In the genomic region with DNA sequence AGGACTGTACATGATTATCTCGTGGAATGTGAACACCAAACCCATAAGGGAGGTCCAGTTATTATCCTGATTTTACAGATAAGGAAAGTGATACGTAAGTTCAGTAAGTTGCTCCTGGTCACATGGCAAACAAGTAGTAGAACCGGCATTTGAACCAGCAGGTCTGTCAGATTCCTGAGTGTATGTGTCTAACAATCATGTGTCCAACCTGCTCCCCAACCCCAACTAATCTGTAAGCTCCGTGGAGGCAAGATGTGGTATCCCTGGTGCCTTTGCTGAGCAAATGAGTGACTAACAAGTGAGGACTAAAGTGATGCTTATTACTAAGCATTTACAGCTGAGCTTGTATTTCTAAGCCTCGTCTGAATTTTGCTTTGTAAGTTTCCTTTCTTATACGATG, we compare ENCODE assay signal across 19 cellular contexts.
DNase-seq lines count a peak whose midpoint lies in the region; FAIRE-seq and TF ChIP-seq lines count a peak whose summit lies in the region.
"Had no signal": no experiment of that assay in that cellular context is flagged by ENCODE, and none has a peak within 500 bp of the region (broad histone marks: within the 10 kb centered on the region; RNA-seq: fewer than 3 reads in every experiment).

No MANE protein-coding gene starts in this region.

- peaks cover 7% of the 10 kb centered on the region for H3K27me3 Mint-ChIP-seq in activated T-cell treated with anti-CD3 and anti-CD28 coated beads, Interleukin-2, amount 50 U/mL, for 24 hours

- no peaks in the 10 kb centered on the region for H4K20me1 ChIP-seq in keratinocyte (ENCODE audit: control insufficient read depth, extremely low read depth, insufficient read depth, low read length)

- no peaks in the 10 kb centered on the region for H3K36me3 Mint-ChIP-seq in activated T-cell treated with anti-CD3 and anti-CD28 coated beads, Interleukin-2, amount 50 U/mL, for 24 hours (ENCODE audit: low read depth)
- H3K36me3 Mint-ChIP-seq: CD4-positive, alpha-beta memory T cell; IgD-negative memory B cell had no signal

- intact Hi-C loops in thyroid gland (cut with DNase I): no loop called here

- H3K9me3 ChIP-seq in keratinocyte (ENCODE audit: control insufficient read depth, low read depth, low read length) (no peaks in the 10 kb centered on the region), thyroid gland (no peaks in the 10 kb centered on the region)
- H3K9me3 ChIP-seq: A549 had no signal

- no peak overlapping the region for H3K4me3 ChIP-seq in epithelial cell of esophagus (ENCODE audit: low read length)
- no peak overlapping the region for H3K4me3 ChIP-seq in keratinocyte (ENCODE audit: control insufficient read depth in 2 of 3, extremely low read depth in 1 of 3, insufficient read depth in 2 of 3, low read depth in 1 of 3, low read length in 3 of 3)
- no peak overlapping the region for H3K4me3 ChIP-seq in thyroid gland (replicated peaks in 1 of 3)
- H3K4me3 ChIP-seq: A549 had no signal

- H3K9me1 ChIP-seq in keratinocyte (ENCODE audit: control insufficient read depth, extremely low read depth, insufficient read depth, low read length): no peaks in the 10 kb centered on the region

- peak overlapping the region; percentile 48 for H3K9ac ChIP-seq in keratinocyte (ENCODE audit: control insufficient read depth, extremely low read depth, insufficient read depth, low read length)

- peak; percentile 82 for FAIRE-seq in keratinocyte (lab: Jason Lieb, UNC)
- FAIRE-seq: A549, GM12892, GM18507, H1, HepG2 had no signal

- WGBS in thyroid gland, 2 donors: 74 to 81% methylated on average over 6 of the region's 6 CpGs

- H3K4me1 Mint-ChIP-seq in activated T-cell treated with anti-CD3 and anti-CD28 coated beads, Interleukin-2, amount 50 U/mL, for 24 hours (ENCODE audit: low read depth): no peaks in the 10 kb centered on the region
- H3K4me1 Mint-ChIP-seq: CD4-positive, alpha-beta memory T cell had no signal

- H3K27ac Mint-ChIP-seq in activated T-cell treated with anti-CD3 and anti-CD28 coated beads, Interleukin-2, amount 50 U/mL, for 24 hours: no peak overlapping the region
- H3K27ac Mint-ChIP-seq: CD4-positive, alpha-beta memory T cell; IgD-negative memory B cell had no signal

- H3K4me2 ChIP-seq in keratinocyte (ENCODE audit: control insufficient read depth, extremely low read depth, insufficient read depth, low read depth, low read length): peak overlapping the region; percentile 85
- H3K4me2 ChIP-seq: A549 had no signal

- H3K27ac ChIP-seq in keratinocyte (ENCODE audit: control insufficient read depth, insufficient read depth, low read length) (peak overlapping the region; percentile 80), thyroid gland (peak overlapping the region; percentile 77 to 93 (median 79))
- H3K27ac ChIP-seq: A549, C4-2B had no signal

- no peak for TF ChIP-seq POLR2A in thyroid gland (IDR thresholded peaks at IDR 0.05)

- H3K4me1 ChIP-seq in keratinocyte (ENCODE audit: control insufficient read depth, extremely low read depth, insufficient read depth, low read length): peaks cover 18% of the 10 kb centered on the region
- H3K4me1 ChIP-seq in thyroid gland: peaks cover 17 to 24% of the 10 kb centered on the region in 2 donors
- H3K4me1 ChIP-seq: A549 had no signal

- H3K36me3 ChIP-seq in keratinocyte (ENCODE audit: control insufficient read depth in 2 of 2, extremely low read depth in 1 of 2, insufficient read depth in 2 of 2, low read length in 2 of 2) (peaks cover 6 to 8% of the 10 kb centered on the region in 2 experiments), thyroid gland (peaks cover 0 to 4% of the 10 kb centered on the region in 2 donors)

- no peaks in the 10 kb centered on the region for H3K79me2 ChIP-seq in keratinocyte (ENCODE audit: control insufficient read depth, insufficient read depth, low read length)

- no peak overlapping the region for H3K4me3 Mint-ChIP-seq in activated T-cell treated with anti-CD3 and anti-CD28 coated beads, Interleukin-2, amount 50 U/mL, for 24 hours
- H3K4me3 Mint-ChIP-seq: CD4-positive, alpha-beta memory T cell; H9; IgD-negative memory B cell had no signal

- dilution Hi-C loops in keratinocyte (cut with MboI; ENCODE audit: extremely low pct_ligation_motif_present, low sequenced_read_pairs): no loop called here

- TF ChIP-seq CTCF in epithelial cell of esophagus (IDR thresholded peaks at IDR 0.05; ENCODE audit: insufficient read depth, low read depth, low read length, missing control alignments): no peak
- no peak for TF ChIP-seq CTCF in keratinocyte (optimal IDR thresholded peaks at IDR 0.05 in 1 of 3, IDR thresholded peaks at IDR 0.05 in 1 of 3, conservative IDR thresholded peaks at IDR 0.05 in 1 of 3; ENCODE audit: extremely low read depth in 1 of 3, insufficient read depth in 2 of 3, low read length in 3 of 3)
- no peak for TF ChIP-seq CTCF in thyroid gland (IDR thresholded peaks at IDR 0.05)

- no peaks in the 10 kb centered on the region for H3K27me3 ChIP-seq in keratinocyte (ENCODE audit: control insufficient read depth, extremely low read depth, insufficient read depth, low read length)
- no peaks in the 10 kb centered on the region for H3K27me3 ChIP-seq in thyroid gland

- peak overlapping the region; percentile 66 for H2AFZ ChIP-seq in keratinocyte (ENCODE audit: control insufficient read depth, low read length)

- peak; percentile 88 for DNase-seq in epithelial cell of esophagus (ENCODE audit: low read depth)
- peak; percentile 81 for DNase-seq in keratinocyte (ENCODE audit: low read depth, low spot score)
- no peak for DNase-seq in thyroid gland
- no peak for DNase-seq in A172 (ENCODE audit: low spot score)
- no peak for DNase-seq in stimulated activated CD4-positive, alpha-beta T cell treated with anti-CD3 and anti-CD28 coated beads, Interleukin-15, amount 100 ng/mL, for 24 hours
- no peak for DNase-seq in activated T-cell treated with anti-CD3 and anti-CD28 coated beads, Interleukin-2, amount 50 U/mL, for 24 hours
- DNase-seq: AML-193; CD4-positive, alpha-beta memory T cell; DMS153; DMS79; GDM1; H9 had no signal

- no peaks in the 10 kb centered on the region for H3K9me3 Mint-ChIP-seq in activated T-cell treated with anti-CD3 and anti-CD28 coated beads, Interleukin-2, amount 50 U/mL, for 24 hours
- H3K9me3 Mint-ChIP-seq: CD4-positive, alpha-beta memory T cell; H9; IgD-negative memory B cell had no signal

Comparison
In these comparisons a context has a peak if more than half of its experiments do, and no peak if none do; other contexts are left out.
1. DNase-seq: peak in epithelial cell of esophagus (single experiment) and keratinocyte (single experiment); none in thyroid gland (0 of 2), A172 (single experiment), stimulated activated CD4-positive, alpha-beta T cell treated with anti-CD3 and anti-CD28 coated beads, Interleukin-15, amount 100 ng/mL, for 24 hours (single experiment) and activated T-cell treated with anti-CD3 and anti-CD28 coated beads, Interleukin-2, amount 50 U/mL, for 24 hours (single experiment).